Comparison of ENCODE assay signal across 14 cellular contexts in the genomic region with DNA sequence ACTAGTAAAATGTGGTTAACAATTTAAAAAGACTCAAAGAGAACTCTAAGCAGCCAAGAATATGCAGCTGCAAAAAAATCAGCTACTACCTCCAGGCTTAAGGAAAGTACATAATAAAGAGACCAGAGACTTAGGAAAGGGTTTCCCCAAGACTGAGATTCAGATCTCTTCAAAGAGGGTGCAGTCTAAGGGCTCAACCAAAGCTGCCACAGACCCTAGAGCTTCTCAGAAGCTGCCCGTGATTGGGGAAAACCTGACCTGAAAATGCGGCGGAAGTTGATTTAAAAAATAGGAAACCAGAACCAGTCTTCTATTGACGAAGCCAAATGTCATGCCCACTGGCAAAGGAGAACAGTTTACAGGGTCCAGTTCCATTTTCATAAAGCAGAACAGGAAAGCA.
"Had no signal": no experiment of that assay in that cellular context is flagged by ENCODE, and none has a peak within 500 bp of the region (broad histone marks: within the 10 kb centered on the region; RNA-seq: fewer than 3 reads in every experiment).

No MANE protein-coding gene starts in this region.

- H3K27me3 Mint-ChIP-seq: activated CD8-positive, alpha-beta T cell treated with anti-CD3 and anti-CD28 coated beads for 36 hours; activated naive CD4-positive, alpha-beta T cell treated with anti-CD3 and anti-CD28 coated beads, Interleukin-2, amount 10 ng/mL, durations not matched to agents 7 days and 5 days had no signal

- H3K4me1 Mint-ChIP-seq: activated CD4-positive, alpha-beta T cell treated with anti-CD3 and anti-CD28 coated beads for 36 hours; activated naive CD4-positive, alpha-beta T cell treated with anti-CD3 and anti-CD28 coated beads, Interleukin-2, amount 10 ng/mL, durations not matched to agents 7 days and 5 days; natural killer cell had no signal

- H3K27ac Mint-ChIP-seq: activated CD4-positive, alpha-beta T cell treated with anti-CD3 and anti-CD28 coated beads for 36 hours; activated CD8-positive, alpha-beta T cell treated with anti-CD3 and anti-CD28 coated beads for 36 hours; activated naive CD4-positive, alpha-beta T cell treated with anti-CD3 and anti-CD28 coated beads, Interleukin-2, amount 10 ng/mL, durations not matched to agents 7 days and 5 days; natural killer cell had no signal

- ATAC-seq: activated CD4-positive, alpha-beta T cell treated with anti-CD3 and anti-CD28 coated beads for 36 hours; activated CD8-positive, alpha-beta T cell treated with anti-CD3 and anti-CD28 coated beads for 36 hours; left cardiac atrium; lower lobe of right lung; natural killer cell; stimulated activated naive CD8-positive, alpha-beta T cell treated with anti-CD3 and anti-CD28 coated beads, Interleukin-15, Interleukin-2, amounts not matched to agents 100 U/mL and 50 U/mL, for 24 hours had no signal

- H3K36me3 Mint-ChIP-seq: activated naive CD4-positive, alpha-beta T cell treated with anti-CD3 and anti-CD28 coated beads, Interleukin-2, amount 10 ng/mL, durations not matched to agents 7 days and 5 days; natural killer cell had no signal

- DNase-seq: activated CD4-positive, alpha-beta T cell treated with anti-CD3 and anti-CD28 coated beads for 36 hours; activated CD8-positive, alpha-beta memory T cell treated with anti-CD3 and anti-CD28 coated beads, Interleukin-2, amount 50 U/mL, for 4 hours; activated CD8-positive, alpha-beta T cell treated with anti-CD3 and anti-CD28 coated beads for 36 hours; activated naive CD4-positive, alpha-beta T cell treated with anti-CD3 and anti-CD28 coated beads, Interleukin-2, amount 10 ng/mL, durations not matched to agents 7 days and 5 days; esophagus squamous epithelium; foreskin fibroblast; left cardiac atrium; lower lobe of right lung; natural killer cell; occipital lobe; stimulated activated CD4-positive, alpha-beta T cell treated with anti-CD3 and anti-CD28 coated beads, Interleukin-2, amount 100 ng/mL, for 48 hours; stimulated activated naive CD8-positive, alpha-beta T cell treated with anti-CD3 and anti-CD28 coated beads, Interleukin-15, Interleukin-2, amounts not matched to agents 100 U/mL and 50 U/mL, for 24 hours; upper lobe of left lung; WERI-Rb-1 had no signal

- H3K4me3 Mint-ChIP-seq: activated CD4-positive, alpha-beta T cell treated with anti-CD3 and anti-CD28 coated beads for 36 hours; activated CD8-positive, alpha-beta T cell treated with anti-CD3 and anti-CD28 coated beads for 36 hours; activated naive CD4-positive, alpha-beta T cell treated with anti-CD3 and anti-CD28 coated beads, Interleukin-2, amount 10 ng/mL, durations not matched to agents 7 days and 5 days; natural killer cell had no signal

- H3K9me3 Mint-ChIP-seq: activated naive CD4-positive, alpha-beta T cell treated with anti-CD3 and anti-CD28 coated beads, Interleukin-2, amount 10 ng/mL, durations not matched to agents 7 days and 5 days had no signal
